16 cellular contexts compared by ENCODE assay signal in genomic region chr2:120398051-120398960, GRCh38. TPM values are rescaled to one million over a fixed set of nuclear protein-coding genes. Genes with fewer than 3 reads are reported as not detected.
DNase-seq lines count a peak whose midpoint lies in the region; ATAC-seq and TF ChIP-seq lines count a peak whose summit lies in the region.
"Had no signal": no experiment of that assay in that cellular context is flagged by ENCODE, and none has a peak within 500 bp of the region (broad histone marks: within the 10 kb centered on the region; RNA-seq: fewer than 3 reads in every experiment).

No MANE protein-coding gene starts in this region.

- no peaks in the 10 kb centered on the region for H3K27me3 ChIP-seq in testis

- no peaks in the 10 kb centered on the region for H3K36me3 Mint-ChIP-seq in WTC11
- H3K36me3 Mint-ChIP-seq: activated naive CD8-positive, alpha-beta T cell; memory B cell had no signal

- H3K27me3 Mint-ChIP-seq in WTC11 (ENCODE audit: low read depth) = peaks cover 8% of the 10 kb centered on the region

- POLR2A ChIA-PET in WTC11 (lab: Charles Lee) = no interaction called here

- no peak overlapping the region for H3K4me3 ChIP-seq in testis
- H3K4me3 ChIP-seq: heart left ventricle had no signal

- TF ChIP-seq POLR2A in testis (IDR thresholded peaks at IDR 0.05) = no peak

- H3K9me3 Mint-ChIP-seq in WTC11 = no peaks in the 10 kb centered on the region

- WGBS in testis, 2 donors = 82 to 83% methylated on average over 16 of the region's 16 CpGs

- TF ChIP-seq CTCF in testis (IDR thresholded peaks at IDR 0.05) (no peak), WTC11 (IDR thresholded peaks at IDR 0.05) (no peak)

- CTCF ChIA-PET in WTC11 (lab: Charles Lee) = no interaction called here

- intact Hi-C loops in testis (cut with DNase I; ENCODE audit: low total_unique reads) = no loop called here

- H3K4me1 Mint-ChIP-seq in WTC11 = peaks cover 7% of the 10 kb centered on the region
- H3K4me1 Mint-ChIP-seq: memory B cell had no signal

- no peaks in the 10 kb centered on the region for H3K9me3 ChIP-seq in testis
- H3K9me3 ChIP-seq: heart left ventricle had no signal

- DNase-seq in activated CD8-positive, alpha-beta memory T cell treated with anti-CD3 and anti-CD28 coated beads, Interleukin-2, amount 50 U/mL, for 48 hours = peak; percentile 37
- DNase-seq in activated CD8-positive, alpha-beta memory T cell treated with anti-CD3 and anti-CD28 coated beads, Interleukin-2, amount 50 U/mL, for 4 hours = no peak
- DNase-seq in T1000 (lab: John Stamatoyannopoulos, UW) (peak; percentile 37), hepatic stellate cell (ENCODE audit: low spot score) (peak; percentile 72), testis (peak; percentile 8), WTC11 (ENCODE audit: low spot score) (no peak)
- no peak for DNase-seq in stimulated activated CD8-positive, alpha-beta memory T cell treated with anti-CD3 and anti-CD28 coated beads, Interleukin-4, amount 100 ng/mL, for 48 hours
- DNase-seq: effector CD4-positive, alpha-beta T cell; GDM1; NCI-H1092 treated with DMSO at 0.1 percent for 48 hours; NCI-H82 had no signal

- no peak overlapping the region for H3K27ac ChIP-seq in testis
- H3K27ac ChIP-seq: heart left ventricle had no signal

- H3K36me3 ChIP-seq in testis (ENCODE audit: low read depth, missing control alignments) = no peaks in the 10 kb centered on the region
- H3K36me3 ChIP-seq: heart left ventricle had no signal

- ATAC-seq in GM21737 (IDR thresholded peaks at IDR 0.05; ENCODE audit: unreplicated experiment) (no peak), WTC11 (no peak)
- ATAC-seq: heart left ventricle, SK-N-SH treated with all-trans-retinoic acid at 6 μM for 48 hours had no signal

- H3K27ac Mint-ChIP-seq in WTC11 = no peak overlapping the region
- H3K27ac Mint-ChIP-seq: activated naive CD8-positive, alpha-beta T cell; memory B cell had no signal

- no peak overlapping the region for H3K4me3 Mint-ChIP-seq in WTC11
- H3K4me3 Mint-ChIP-seq: activated naive CD8-positive, alpha-beta T cell; memory B cell had no signal

- peaks cover 8% of the 10 kb centered on the region for H3K4me1 ChIP-seq in testis

TF ChIP-seq in WTC11, 78 proteins besides CTCF, POLR2A, EP300 and RAD21:
- no peak for TF ChIP-seq NFATC4 (CRISPR knock-in tag; IDR thresholded peaks at IDR 0.05)
- TF ChIP-seq ZNF138 (CRISPR knock-in tag; conservative IDR thresholded peaks at IDR 0.05) = no peak
- no peak for TF ChIP-seq KAT7 (CRISPR knock-in tag; IDR thresholded peaks at IDR 0.05; ENCODE audit: borderline replicate concordance)
- no peak for TF ChIP-seq PRRX2 (CRISPR knock-in tag; IDR thresholded peaks at IDR 0.05)
- TF ChIP-seq IRF2 (CRISPR knock-in tag; IDR thresholded peaks at IDR 0.05; ENCODE audit: borderline replicate concordance, low read depth) = no peak
- TF ChIP-seq, protein P1, sequence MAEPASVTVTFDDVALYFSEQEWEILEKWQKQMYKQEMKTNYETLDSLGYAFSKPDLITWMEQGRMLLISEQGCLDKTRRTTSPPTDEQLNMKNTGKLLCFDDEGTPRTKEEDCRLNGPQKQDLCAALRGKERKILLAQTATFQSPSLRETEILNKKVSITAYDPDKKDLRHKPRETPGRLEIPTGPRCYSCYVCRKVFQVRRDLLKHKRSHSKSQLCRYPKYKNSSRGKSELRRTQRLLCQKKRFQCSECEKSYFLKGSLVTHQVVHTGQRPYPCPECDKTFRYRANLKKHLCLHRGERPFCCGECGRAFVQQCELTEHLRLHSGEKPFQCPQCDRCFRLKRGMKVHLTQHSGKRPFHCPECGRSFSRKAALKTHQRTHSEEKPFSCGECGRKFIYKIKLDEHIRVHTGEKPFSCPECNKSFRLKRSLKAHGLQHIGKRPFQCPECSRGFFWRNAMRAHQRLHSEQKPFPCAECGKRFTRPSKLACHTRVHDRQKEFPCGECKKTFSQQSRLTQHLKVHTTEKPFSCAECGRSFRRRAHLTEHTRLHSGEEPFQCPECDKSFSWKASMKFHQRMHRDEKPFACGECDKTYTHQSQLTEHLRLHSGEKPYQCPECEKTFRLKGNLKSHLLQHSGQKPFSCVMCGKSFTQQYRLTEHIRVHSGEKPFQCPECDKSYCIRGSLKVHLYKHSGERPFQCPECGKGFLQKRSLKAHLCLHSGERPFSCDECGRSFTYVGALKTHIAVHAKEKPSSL (CRISPR knock-in tag; conservative IDR thresholded peaks at IDR 0.05) = no peak
- TF ChIP-seq, protein P2, sequence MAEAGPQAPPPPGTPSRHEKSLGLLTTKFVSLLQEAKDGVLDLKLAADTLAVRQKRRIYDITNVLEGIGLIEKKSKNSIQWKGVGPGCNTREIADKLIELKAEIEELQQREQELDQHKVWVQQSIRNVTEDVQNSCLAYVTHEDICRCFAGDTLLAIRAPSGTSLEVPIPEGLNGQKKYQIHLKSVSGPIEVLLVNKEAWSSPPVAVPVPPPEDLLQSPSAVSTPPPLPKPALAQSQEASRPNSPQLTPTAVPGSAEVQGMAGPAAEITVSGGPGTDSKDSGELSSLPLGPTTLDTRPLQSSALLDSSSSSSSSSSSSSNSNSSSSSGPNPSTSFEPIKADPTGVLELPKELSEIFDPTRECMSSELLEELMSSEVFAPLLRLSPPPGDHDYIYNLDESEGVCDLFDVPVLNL (CRISPR knock-in tag; IDR thresholded peaks at IDR 0.05; ENCODE audit: borderline replicate concordance, low read depth) = no peak
- TF ChIP-seq MAX (CRISPR knock-in tag; IDR thresholded peaks at IDR 0.05) = no peak
- TF ChIP-seq, protein P3, sequence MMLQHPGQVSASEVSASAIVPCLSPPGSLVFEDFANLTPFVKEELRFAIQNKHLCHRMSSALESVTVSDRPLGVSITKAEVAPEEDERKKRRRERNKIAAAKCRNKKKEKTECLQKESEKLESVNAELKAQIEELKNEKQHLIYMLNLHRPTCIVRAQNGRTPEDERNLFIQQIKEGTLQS (CRISPR knock-in tag; conservative IDR thresholded peaks at IDR 0.05) = no peak
- no peak for TF ChIP-seq SOX15 (CRISPR knock-in tag; IDR thresholded peaks at IDR 0.05)
- TF ChIP-seq E2F5 (CRISPR knock-in tag; IDR thresholded peaks at IDR 0.05) = no peak

RNA-seq across cellular contexts. Expression of gene INHBB, which starts 52.4 kb away (rescaled TPM):
- 100 to 1,000 TPM in 1 of 2 donors, 10 to 100 TPM in 1; 55.4 to 123 TPM for total RNA-seq in testis
- 46.1 TPM for polyA plus RNA-seq in testis (ENCODE audit: insufficient read depth, low read depth, low replicate concordance)
- total RNA-seq in WTC11 (2021) = 0.14 to 0.26 TPM (median 0.21 TPM) in 3 replicates

Comparison
In these comparisons a context has a peak if more than half of its experiments do, and no peak if none do; other contexts are left out.
1. DNase-seq: peak in activated CD8-positive, alpha-beta memory T cell treated with anti-CD3 and anti-CD28 coated beads, Interleukin-2, amount 50 U/mL, for 48 hours (single experiment), T1000 (single experiment), hepatic stellate cell (single experiment) and testis (single experiment); none in activated CD8-positive, alpha-beta memory T cell treated with anti-CD3 and anti-CD28 coated beads, Interleukin-2, amount 50 U/mL, for 4 hours (single experiment), stimulated activated CD8-positive, alpha-beta memory T cell treated with anti-CD3 and anti-CD28 coated beads, Interleukin-4, amount 100 ng/mL, for 48 hours (single experiment) and WTC11 (single experiment).
2. RNA of gene INHBB, which starts 52.4 kb away (total RNA-seq): 55.4 to 123 TPM in testis; 0.14 to 0.26 TPM in WTC11; every median in the first group is over 10 times any median in the second.